In genomic region chr20:36601546-36601945, GRCh38 we compare ENCODE assay signal across 1 cellular context.
TF ChIP-seq lines count a peak whose summit lies in the region.

No MANE protein-coding gene starts in this region.

TF ChIP-seq in HEK293, 187 proteins besides CTCF, POLR2A, EP300 and RAD21 (continued from another document):
- no peak for TF ChIP-seq ZNF639 (tag by site-specific recombination; IDR thresholded peaks at IDR 0.05)
